Comparison of ENCODE assay signal across 19 cellular contexts in genomic region chr12:2179058-2179457, GRCh38.
DNase-seq lines count a peak whose midpoint lies in the region; ATAC-seq, FAIRE-seq and TF ChIP-seq lines count a peak whose summit lies in the region.
"Had no signal": no experiment of that assay in that cellular context is flagged by ENCODE, and none has a peak within 500 bp of the region (broad histone marks: within the 10 kb centered on the region; RNA-seq: fewer than 3 reads in every experiment).

No MANE protein-coding gene starts in this region.

- H3K36me3 Mint-ChIP-seq in CD8-positive, alpha-beta memory T cell: no peaks in the 10 kb centered on the region

- H3K27ac ChIP-seq in heart left ventricle (peak overlapping the region in 9 of 12 donors; percentile 25 to 90 (median 81)), gastroesophageal sphincter (peak overlapping the region in 3 of 4 donors; percentile 85 to 86 (median 86)), sigmoid colon (peak overlapping the region; percentile 79 to 86 (median 82))
- H3K27ac ChIP-seq in CD8-positive, alpha-beta memory T cell (ENCODE audit: low read depth, low read length): no peak overlapping the region
- H3K27ac ChIP-seq: 22Rv1 had no signal

- POLR2A ChIA-PET in CD8-positive, alpha-beta memory T cell (lab: Charles Lee): no interaction called here

- TF ChIP-seq CTCF in heart left ventricle (IDR thresholded peaks at IDR 0.05) (no peak), gastroesophageal sphincter (IDR thresholded peaks at IDR 0.05) (no peak), sigmoid colon (IDR thresholded peaks at IDR 0.05) (no peak)

- 68 to 85% (median 79%) methylated on average over 2 of the region's 2 CpGs for WGBS in heart left ventricle, 4 donors
- WGBS in gastroesophageal sphincter (ENCODE audit: low coverage in 1 of 2), 2 donors: 52 to 65% methylated on average over 2 of the region's 2 CpGs
- WGBS in sigmoid colon, 2 donors: 91 to 93% methylated on average over 2 of the region's 2 CpGs

- H3K27me3 Mint-ChIP-seq in CD8-positive, alpha-beta memory T cell: peaks cover 12 to 65% of the 10 kb centered on the region in 2 donors

- H3K4me3 ChIP-seq in heart left ventricle: no peak overlapping the region
- H3K4me3 ChIP-seq in gastroesophageal sphincter: no peak overlapping the region
- H3K4me3 ChIP-seq in sigmoid colon: no peak overlapping the region
- no peak overlapping the region for H3K4me3 ChIP-seq in CD8-positive, alpha-beta memory T cell (ENCODE audit: low read length)

- no peak for ATAC-seq in heart left ventricle
- no peak for ATAC-seq in left cardiac atrium
- no peak for ATAC-seq in gastroesophageal sphincter
- ATAC-seq in GM21529 (IDR thresholded peaks at IDR 0.05; ENCODE audit: unreplicated experiment): no peak

- H3K9me3 Mint-ChIP-seq in CD8-positive, alpha-beta memory T cell: no peaks in the 10 kb centered on the region

- TF ChIP-seq POLR2A in heart left ventricle (IDR thresholded peaks at IDR 0.05): no peak
- TF ChIP-seq POLR2A in gastroesophageal sphincter (IDR thresholded peaks at IDR 0.05): no peak
- TF ChIP-seq POLR2A in sigmoid colon (IDR thresholded peaks at IDR 0.05): no peak

- peaks cover 0 to 3% (median 0%) of the 10 kb centered on the region in 3 donors for H3K4me1 Mint-ChIP-seq in CD8-positive, alpha-beta memory T cell
- H3K4me1 Mint-ChIP-seq: B cell had no signal

- H3K27me3 ChIP-seq in heart left ventricle (no peaks in the 10 kb centered on the region), gastroesophageal sphincter (no peaks in the 10 kb centered on the region), sigmoid colon (no peaks in the 10 kb centered on the region)
- peaks cover 3% of the 10 kb centered on the region for H3K27me3 ChIP-seq in CD8-positive, alpha-beta memory T cell (ENCODE audit: insufficient read depth, low read length, poor library complexity, severe bottlenecking)

- H3K9me3 ChIP-seq in heart left ventricle: no peaks in the 10 kb centered on the region
- H3K9me3 ChIP-seq in gastroesophageal sphincter: no peaks in the 10 kb centered on the region
- no peaks in the 10 kb centered on the region for H3K9me3 ChIP-seq in sigmoid colon
- H3K9me3 ChIP-seq in CD8-positive, alpha-beta memory T cell (ENCODE audit: low read length): no peaks in the 10 kb centered on the region

- H3K36me3 ChIP-seq in heart left ventricle (peaks cover 0 to 16% (median 0%) of the 10 kb centered on the region in 9 donors), gastroesophageal sphincter (no peaks in the 10 kb centered on the region), sigmoid colon (no peaks in the 10 kb centered on the region)
- H3K36me3 ChIP-seq in CD8-positive, alpha-beta memory T cell (ENCODE audit: insufficient read depth, low read length): no peaks in the 10 kb centered on the region

- H3K4me3 Mint-ChIP-seq in CD8-positive, alpha-beta memory T cell: no peak overlapping the region
- H3K4me3 Mint-ChIP-seq: B cell had no signal

- no peak for DNase-seq in heart left ventricle
- DNase-seq in left cardiac atrium: no peak
- peak; percentile 66 for DNase-seq in sigmoid colon
- DNase-seq in urothelium cell line (ENCODE audit: low spot score): no peak
- no peak for DNase-seq in CD8-positive, alpha-beta memory T cell
- DNase-seq in activated CD4-positive, alpha-beta T cell treated with anti-CD3 and anti-CD28 coated beads, Interleukin-2, amount 50 U/mL, for 4 hours: no peak
- DNase-seq: COR-L47, MM.1S, NCI-H1092, NCI-H146, NCI-H2081, NCI-H510A, NCI-H774 had no signal

- TF ChIP-seq EP300 in gastroesophageal sphincter (IDR thresholded peaks at IDR 0.05): no peak
- TF ChIP-seq EP300 in sigmoid colon (IDR thresholded peaks at IDR 0.05): no peak

- FAIRE-seq in urothelium cell line (lab: Jason Lieb, UNC): peak; percentile 58
- FAIRE-seq: G401.6, RCC 7860 had no signal

- CTCF ChIA-PET in CD8-positive, alpha-beta memory T cell (lab: Charles Lee): no interaction called here

- H3K27ac Mint-ChIP-seq in CD8-positive, alpha-beta memory T cell: peak overlapping the region in 1 of 8 donors; percentile 44
- H3K27ac Mint-ChIP-seq: B cell had no signal

- H3K4me1 ChIP-seq in heart left ventricle (peaks cover 9 to 69% (median 37%) of the 10 kb centered on the region in 12 donors), gastroesophageal sphincter (peaks cover 12 to 81% (median 21%) of the 10 kb centered on the region in 3 donors), sigmoid colon (peaks cover 0 to 86% (median 81%) of the 10 kb centered on the region in 4 donors)
- no peaks in the 10 kb centered on the region for H3K4me1 ChIP-seq in CD8-positive, alpha-beta memory T cell (ENCODE audit: insufficient read depth, low read length)

- intact Hi-C loops in heart left ventricle (cut with DNase I) (loop anchor here in 1 of 10 donors (10.0 kb wide), 1 partner anchor 114 kb away; no protein-coding TSS in a partner anchor), left cardiac atrium (cut with DNase I) (no loop called here), sigmoid colon (cut with DNase I) (no loop called here)
